In the genomic region with DNA sequence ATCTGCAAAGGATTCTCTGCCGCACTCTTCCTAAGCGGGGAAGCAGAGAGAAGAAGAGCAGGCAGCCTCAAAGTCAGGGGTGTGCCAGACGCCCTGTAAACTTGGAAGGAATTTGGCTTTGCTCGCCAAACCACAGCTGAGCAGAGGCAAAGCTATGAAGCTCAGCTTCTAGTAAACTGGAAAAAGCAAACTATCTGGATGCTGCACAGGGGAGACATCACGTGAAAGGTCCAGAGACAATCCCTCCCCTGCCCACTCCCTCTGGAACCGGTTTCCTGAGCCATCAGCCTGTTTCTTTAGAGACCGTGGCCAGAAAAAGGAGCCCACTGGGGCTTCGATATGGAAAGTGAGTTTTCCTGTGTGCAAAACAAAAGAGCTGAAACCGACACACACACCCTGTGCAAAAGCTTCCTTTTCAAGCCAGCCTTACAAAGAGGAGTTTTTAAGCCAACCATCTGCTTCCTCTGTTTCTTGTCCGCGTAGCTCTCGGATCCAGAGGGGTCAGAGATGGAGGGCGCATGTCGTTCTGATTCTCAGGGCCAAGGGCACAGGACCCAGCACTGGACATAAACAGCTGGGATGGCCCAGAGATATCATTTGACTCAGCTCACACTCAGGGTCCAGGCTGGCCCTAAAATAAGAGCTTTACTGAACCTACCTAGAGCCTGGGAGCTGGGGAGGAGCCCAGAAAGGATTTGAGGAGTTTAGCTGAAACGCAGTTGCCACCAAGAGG, we compare ENCODE assay signal across 12 cellular contexts. TPM values are rescaled to one million over a fixed set of nuclear protein-coding genes. Genes with fewer than 3 reads are reported as not detected.
A peak's percentile ranks its signal among the peaks of the same experiment; 100 is the strongest.
DNase-seq lines count a peak whose midpoint lies in the region; ATAC-seq and TF ChIP-seq lines count a peak whose summit lies in the region.
"Had no signal": no experiment of that assay in that cellular context is flagged by ENCODE, and none has a peak within 500 bp of the region (broad histone marks: within the 10 kb centered on the region; RNA-seq: fewer than 3 reads in every experiment).

No MANE protein-coding gene starts in this region.

- H3K4me3 ChIP-seq in RWPE2 (ENCODE audit: severe bottlenecking) = no peak overlapping the region
- peak overlapping the region; percentile 40 for H3K4me3 ChIP-seq in fibroblast of the aortic adventitia (ENCODE audit: low read depth, low read length)
- H3K4me3 ChIP-seq in OCI-LY7 (ENCODE audit: low read depth, low read length, poor library complexity, severe bottlenecking) = no peak overlapping the region

- no TSS peak for BruUV-seq in OCI-LY7 (replicated peaks; lab: Mats Ljungman, UMichigan)

- DNase-seq in AG08395 (ENCODE audit: low spot score) = peak; percentile 74
- peak; percentile 28 for DNase-seq in RWPE2 (ENCODE audit: low spot score)
- peak; percentile 90 for DNase-seq in fibroblast of the aortic adventitia (ENCODE audit: low read depth)
- DNase-seq in omental fat pad (ENCODE audit: low spot score) = no peak
- DNase-seq in Ammon's horn (ENCODE audit: low spot score) = no peak
- no peak for DNase-seq in OCI-LY7 (ENCODE audit: low spot score)
- DNase-seq in NCI-H1694 treated with DMSO at 0.1 percent for 48 hours (lab: John Stamatoyannopoulos, UW) = no peak
- DNase-seq in NCI-H1694 (lab: John Stamatoyannopoulos, UW) = no peak
- DNase-seq: activated CD8-positive, alpha-beta T cell treated with anti-CD3 and anti-CD28 coated beads for 36 hours; cortex of kidney; SHP77 had no signal

- POLR2A ChIA-PET in OCI-LY7 (lab: Charles Lee) = interaction anchor here (1.7 kb wide), 1 partner anchor 9 kb away, joined by 4 read pairs; no protein-coding TSS in a partner anchor

- H3K36me3 ChIP-seq in RWPE2 (ENCODE audit: low read depth) (0 out of 2 replicates have a peak, but pooled peaks cover 5% of the 10 kb centered on the region), OCI-LY7 (ENCODE audit: insufficient read depth, low read length) (peaks cover 16% of the 10 kb centered on the region)

- H3K9me3 ChIP-seq in RWPE2 (ENCODE audit: severe bottlenecking) (no peaks in the 10 kb centered on the region), OCI-LY7 (ENCODE audit: low read length) (no peaks in the 10 kb centered on the region)

- no peak overlapping the region for H3K4me2 ChIP-seq in OCI-LY7 (ENCODE audit: low read length)

- CTCF ChIA-PET in OCI-LY7 (lab: Charles Lee; ENCODE audit: unreplicated experiment) = no interaction called here

- intact Hi-C loops in OCI-LY7 (cut with micrococcal nuclease; ENCODE audit: unreplicated experiment) = no loop called here

- ATAC-seq in RWPE2 (ENCODE audit: low read depth) = no peak
- ATAC-seq in omental fat pad (ENCODE audit: low FRiP score) = peak; percentile 12
- ATAC-seq: activated CD8-positive, alpha-beta T cell treated with anti-CD3 and anti-CD28 coated beads for 36 hours had no signal

- H3K27me3 ChIP-seq in RWPE2 (ENCODE audit: insufficient read depth, poor library complexity, severe bottlenecking) = no peaks in the 10 kb centered on the region

- no peak overlapping the region for H3K27ac ChIP-seq in RWPE2 (ENCODE audit: poor library complexity, severe bottlenecking)
- H3K27ac ChIP-seq in OCI-LY7 (ENCODE audit: low read depth, low read length, poor library complexity, severe bottlenecking) = no peak overlapping the region
- H3K27ac ChIP-seq: HL-60 had no signal

- no peaks in the 10 kb centered on the region for H3K9me2 ChIP-seq in OCI-LY7 (ENCODE audit: insufficient read depth, low read length)

- TF ChIP-seq CTCF in RWPE2 (IDR thresholded peaks at IDR 0.05; ENCODE audit: poor library complexity, severe bottlenecking) = no peak
- no peak for TF ChIP-seq CTCF in fibroblast of the aortic adventitia (IDR thresholded peaks at IDR 0.05; ENCODE audit: insufficient read depth, low read length)
- TF ChIP-seq CTCF in omental fat pad (IDR thresholded peaks at IDR 0.05) = no peak
- no peak for TF ChIP-seq CTCF in OCI-LY7 (conservative IDR thresholded peaks at IDR 0.05; ENCODE audit: low read length)

- no peaks in the 10 kb centered on the region for H4K20me1 ChIP-seq in OCI-LY7 (ENCODE audit: insufficient read depth, low read length)

- H2AFZ ChIP-seq in OCI-LY7 (ENCODE audit: low read length) = no peak overlapping the region

- H3K79me2 ChIP-seq in OCI-LY7 (ENCODE audit: insufficient read depth, low read depth, low read length) = no peaks in the 10 kb centered on the region

- H3K4me1 ChIP-seq in RWPE2 (ENCODE audit: insufficient read depth, poor library complexity, severe bottlenecking) = no peaks in the 10 kb centered on the region
- no peaks in the 10 kb centered on the region for H3K4me1 ChIP-seq in OCI-LY7 (ENCODE audit: insufficient read depth, low read length, poor library complexity, severe bottlenecking)

RNA-seq across cellular contexts. Expression of gene DNAAF5, which starts 58.2 kb away (rescaled TPM):
- total RNA-seq in fibroblast of the aortic adventitia (ENCODE audit: low replicate concordance) (10.5 and 22.0 TPM in 2 replicates), omental fat pad (10 to 100 TPM; 15.7 to 27.1 (median 25.1) TPM), OCI-LY7 (2022) (47.6 and 58.5 TPM in 2 replicates)
- total RNA-seq in OCI-LY7 (2014; rRNA removed; shearing (Covaris generic)) = 36.2 and 42.6 TPM in 2 replicates

RNA-seq across cellular contexts. Expression of gene PRKAR1B, which starts 58.8 kb away (rescaled TPM):
- total RNA-seq in fibroblast of the aortic adventitia (ENCODE audit: low replicate concordance) (7.0 and 10.1 TPM in 2 replicates), omental fat pad (10 to 100 TPM in 2 of 4 donors, 1 to 10 TPM in 2; 9.0 to 11.4 (median 10.3) TPM), OCI-LY7 (2022) (30.9 and 41.6 TPM in 2 replicates)
- total RNA-seq in OCI-LY7 (2014; rRNA removed; shearing (Covaris generic)) = 18.3 and 22.5 TPM in 2 replicates

Comparison
In these comparisons a context has a peak if more than half of its experiments do, and no peak if none do; other contexts are left out.
1. DNase-seq: peak in AG08395 (single experiment), RWPE2 (single experiment) and fibroblast of the aortic adventitia (single experiment); none in omental fat pad (single experiment), Ammon's horn (single experiment), OCI-LY7 (single experiment), NCI-H1694 treated with DMSO at 0.1 percent for 48 hours (single experiment) and NCI-H1694 (single experiment).